In the genomic region with DNA sequence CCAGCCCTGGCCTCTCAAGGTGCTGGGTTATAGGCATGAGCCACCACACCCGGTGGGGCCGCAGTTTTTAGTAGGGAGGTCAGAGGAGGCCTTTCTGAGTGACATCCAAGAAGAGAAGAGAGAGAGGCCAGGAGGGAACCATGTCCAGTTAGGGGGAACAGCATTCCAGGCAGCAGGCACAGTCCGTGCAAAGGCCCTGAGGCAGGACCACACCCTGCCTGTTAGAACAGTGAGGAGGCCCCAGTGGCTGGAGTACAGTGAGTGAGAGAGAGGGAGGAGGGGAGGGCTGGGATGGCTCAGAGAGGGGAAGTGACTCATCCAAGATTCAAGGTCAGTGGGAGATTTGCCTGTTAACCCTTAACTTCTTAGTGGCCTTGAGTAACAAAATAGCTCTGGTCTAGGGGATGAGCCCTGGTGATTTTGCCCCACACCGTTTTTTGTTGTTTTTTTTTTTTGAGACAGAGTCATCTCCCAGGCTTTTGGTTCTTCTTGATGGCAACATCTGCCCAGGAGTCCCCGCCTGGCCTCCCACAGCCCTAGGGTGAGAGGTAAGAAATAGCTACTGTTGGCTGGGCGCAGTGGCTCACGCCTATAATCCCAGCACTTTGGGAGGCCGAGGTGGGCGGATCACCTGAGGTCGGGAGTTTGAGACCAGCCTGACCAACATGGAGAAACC, we compare ENCODE assay signal across 1 cellular context.
TF ChIP-seq lines count a peak whose summit lies in the region.

No MANE protein-coding gene starts in this region.

TF ChIP-seq in GM12878, 131 proteins besides CTCF, POLR2A, EP300 and RAD21:
- TF ChIP-seq FOXM1 (IDR thresholded peaks at IDR 0.05; ENCODE audit: low read depth, low read length) = no peak
- TF ChIP-seq E2F4 (IDR thresholded peaks at IDR 0.05; ENCODE audit: low read depth, low read length) = no peak
- TF ChIP-seq, protein P1, sequence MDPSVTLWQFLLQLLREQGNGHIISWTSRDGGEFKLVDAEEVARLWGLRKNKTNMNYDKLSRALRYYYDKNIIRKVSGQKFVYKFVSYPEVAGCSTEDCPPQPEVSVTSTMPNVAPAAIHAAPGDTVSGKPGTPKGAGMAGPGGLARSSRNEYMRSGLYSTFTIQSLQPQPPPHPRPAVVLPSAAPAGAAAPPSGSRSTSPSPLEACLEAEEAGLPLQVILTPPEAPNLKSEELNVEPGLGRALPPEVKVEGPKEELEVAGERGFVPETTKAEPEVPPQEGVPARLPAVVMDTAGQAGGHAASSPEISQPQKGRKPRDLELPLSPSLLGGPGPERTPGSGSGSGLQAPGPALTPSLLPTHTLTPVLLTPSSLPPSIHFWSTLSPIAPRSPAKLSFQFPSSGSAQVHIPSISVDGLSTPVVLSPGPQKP (IDR thresholded peaks at IDR 0.05; ENCODE audit: low read depth, low read length) = no peak
- no peak for TF ChIP-seq RFX5 (IDR thresholded peaks at IDR 0.05; ENCODE audit: low read depth, low read length)
- no peak for TF ChIP-seq MXI1 (IDR thresholded peaks at IDR 0.05; ENCODE audit: low read depth, low read length)
- TF ChIP-seq, protein P2, sequence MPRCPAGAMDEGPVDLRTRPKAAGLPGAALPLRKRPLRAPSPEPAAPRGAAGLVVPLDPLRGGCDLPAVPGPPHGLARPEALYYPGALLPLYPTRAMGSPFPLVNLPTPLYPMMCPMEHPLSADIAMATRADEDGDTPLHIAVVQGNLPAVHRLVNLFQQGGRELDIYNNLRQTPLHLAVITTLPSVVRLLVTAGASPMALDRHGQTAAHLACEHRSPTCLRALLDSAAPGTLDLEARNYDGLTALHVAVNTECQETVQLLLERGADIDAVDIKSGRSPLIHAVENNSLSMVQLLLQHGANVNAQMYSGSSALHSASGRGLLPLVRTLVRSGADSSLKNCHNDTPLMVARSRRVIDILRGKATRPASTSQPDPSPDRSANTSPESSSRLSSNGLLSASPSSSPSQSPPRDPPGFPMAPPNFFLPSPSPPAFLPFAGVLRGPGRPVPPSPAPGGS (IDR thresholded peaks at IDR 0.05; ENCODE audit: borderline replicate concordance, insufficient read depth, low read depth, low read length, poor library complexity, severe bottlenecking) = no peak
- no peak for TF ChIP-seq SRF (IDR thresholded peaks at IDR 0.05; ENCODE audit: low read depth in 2 of 2, low read length in 2 of 2)
- no peak for TF ChIP-seq ZBTB40 (IDR thresholded peaks at IDR 0.05; ENCODE audit: borderline replicate concordance)
- peak; percentile 59; the same call in 1 of the 2 replicates for TF ChIP-seq SPI1 (IDR thresholded peaks at IDR 0.05; ENCODE audit: borderline replicate concordance, insufficient read depth, low read depth, low read length)
- TF ChIP-seq, protein P3, sequence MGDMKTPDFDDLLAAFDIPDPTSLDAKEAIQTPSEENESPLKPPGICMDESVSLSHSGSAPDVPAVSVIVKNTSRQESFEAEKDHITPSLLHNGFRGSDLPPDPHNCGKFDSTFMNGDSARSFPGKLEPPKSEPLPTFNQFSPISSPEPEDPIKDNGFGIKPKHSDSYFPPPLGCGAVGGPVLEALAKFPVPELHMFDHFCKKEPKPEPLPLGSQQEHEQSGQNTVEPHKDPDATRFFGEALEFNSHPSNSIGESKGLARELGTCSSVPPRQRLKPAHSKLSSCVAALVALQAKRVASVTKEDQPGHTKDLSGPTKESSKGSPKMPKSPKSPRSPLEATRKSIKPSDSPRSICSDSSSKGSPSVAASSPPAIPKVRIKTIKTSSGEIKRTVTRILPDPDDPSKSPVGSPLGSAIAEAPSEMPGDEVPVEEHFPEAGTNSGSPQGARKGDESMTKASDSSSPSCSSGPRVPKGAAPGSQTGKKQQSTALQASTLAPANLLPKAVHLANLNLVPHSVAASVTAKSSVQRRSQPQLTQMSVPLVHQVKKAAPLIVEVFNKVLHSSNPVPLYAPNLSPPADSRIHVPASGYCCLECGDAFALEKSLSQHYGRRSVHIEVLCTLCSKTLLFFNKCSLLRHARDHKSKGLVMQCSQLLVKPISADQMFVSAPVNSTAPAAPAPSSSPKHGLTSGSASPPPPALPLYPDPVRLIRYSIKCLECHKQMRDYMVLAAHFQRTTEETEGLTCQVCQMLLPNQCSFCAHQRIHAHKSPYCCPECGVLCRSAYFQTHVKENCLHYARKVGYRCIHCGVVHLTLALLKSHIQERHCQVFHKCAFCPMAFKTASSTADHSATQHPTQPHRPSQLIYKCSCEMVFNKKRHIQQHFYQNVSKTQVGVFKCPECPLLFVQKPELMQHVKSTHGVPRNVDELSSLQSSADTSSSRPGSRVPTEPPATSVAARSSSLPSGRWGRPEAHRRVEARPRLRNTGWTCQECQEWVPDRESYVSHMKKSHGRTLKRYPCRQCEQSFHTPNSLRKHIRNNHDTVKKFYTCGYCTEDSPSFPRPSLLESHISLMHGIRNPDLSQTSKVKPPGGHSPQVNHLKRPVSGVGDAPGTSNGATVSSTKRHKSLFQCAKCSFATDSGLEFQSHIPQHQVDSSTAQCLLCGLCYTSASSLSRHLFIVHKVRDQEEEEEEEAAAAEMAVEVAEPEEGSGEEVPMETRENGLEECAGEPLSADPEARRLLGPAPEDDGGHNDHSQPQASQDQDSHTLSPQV (IDR thresholded peaks at IDR 0.05) = no peak
- TF ChIP-seq ZBED1 (IDR thresholded peaks at IDR 0.05; ENCODE audit: borderline replicate concordance) = no peak
- no peak for TF ChIP-seq NFYA (IDR thresholded peaks at IDR 0.05; ENCODE audit: borderline replicate concordance, low read depth, low read length)
- no peak for TF ChIP-seq SP1 (IDR thresholded peaks at IDR 0.05; ENCODE audit: low read depth, low read length)
- TF ChIP-seq SIN3A (IDR thresholded peaks at IDR 0.05; ENCODE audit: low read depth, low read length) = no peak
- no peak for TF ChIP-seq CEBPZ (IDR thresholded peaks at IDR 0.05; ENCODE audit: low read depth, low read length)
- TF ChIP-seq SMARCA5 (IDR thresholded peaks at IDR 0.05) = peak; percentile 60
- TF ChIP-seq IKZF1 (conservative IDR thresholded peaks at IDR 0.05) = no peak; the same call in 1 of the 2 replicates
- no peak for TF ChIP-seq PAX5 (IDR thresholded peaks at IDR 0.05; ENCODE audit: borderline replicate concordance, low read depth, low read length)
- peak in 1 of 2 experiments; percentile 38; a peak in 1 of 4 replicates for TF ChIP-seq IKZF2 (IDR thresholded peaks at IDR 0.05)
- no peak for TF ChIP-seq ZSCAN29 (IDR thresholded peaks at IDR 0.05)
- TF ChIP-seq POLR2AphosphoS5 (IDR thresholded peaks at IDR 0.05; ENCODE audit: low read length) = no peak
- no peak for TF ChIP-seq PBX3 (IDR thresholded peaks at IDR 0.05; ENCODE audit: insufficient replicate concordance, low read depth, low read length)
- no peak for TF ChIP-seq DPF2 (IDR thresholded peaks at IDR 0.05)
